Comparison of ENCODE assay signal across 26 cellular contexts in genomic region chr16:49743206-49743470, GRCh38.
DNase-seq lines count a peak whose midpoint lies in the region; ATAC-seq, FAIRE-seq and TF ChIP-seq lines count a peak whose summit lies in the region.
"Had no signal": no experiment of that assay in that cellular context is flagged by ENCODE, and none has a peak within 500 bp of the region (broad histone marks: within the 10 kb centered on the region; RNA-seq: fewer than 3 reads in every experiment).

No MANE protein-coding gene starts in this region.

- no peak overlapping the region for H4K5ac ChIP-seq in H9 (ENCODE audit: insufficient read length, low read depth, low read length)

- WGBS in H9 (ENCODE audit: extremely low coverage, insufficient read length, low lambda C conversion rate): no CpG with 5 or more reads among the region's 4 CpGs
- no CpG with 5 or more reads among the region's 4 CpGs for WGBS in neuronal stem cell (ENCODE audit: extremely low coverage in 2 of 2, insufficient read length in 2 of 2, insufficient replicate concordance in 1 of 2), 2 donors
- 50 to 72% methylated on average over 2 to 4 of the region's 4 CpGs for WGBS in esophagus squamous epithelium, 2 donors

- H3K9ac ChIP-seq in H9 (ENCODE audit: extremely low read depth, insufficient read length, low read length): no peak overlapping the region
- peak overlapping the region; percentile 9 for H3K9ac ChIP-seq in neuronal stem cell (ENCODE audit: low read depth, low read length, poor library complexity)
- H3K9ac ChIP-seq: BLaER1 treated with 17β-estradiol and CSF1 and Interleukin-3, amounts not matched to agents 10 nM and 100 nM had no signal

- H4K8ac ChIP-seq in H9 (replicated peaks; ENCODE audit: insufficient read length, low read depth, low read length): no peak overlapping the region
- no peak overlapping the region for H4K8ac ChIP-seq in neuronal stem cell (ENCODE audit: low read depth, low read length)

- no peak overlapping the region for H3K18ac ChIP-seq in H9 (ENCODE audit: insufficient read length, low read depth, low read length)
- H3K18ac ChIP-seq in neuronal stem cell (ENCODE audit: low read length): peak overlapping the region; percentile 36

- H3K4me1 Mint-ChIP-seq in H9 (peaks cover 32 to 38% of the 10 kb centered on the region in 2 experiments), nephron (peaks cover 51% of the 10 kb centered on the region)
- H3K4me1 Mint-ChIP-seq: CD14-positive monocyte; CD8-positive, alpha-beta memory T cell had no signal

- H3K4me2 ChIP-seq in H9 (ENCODE audit: insufficient read depth, insufficient read length, low read length) (no peak overlapping the region), neuronal stem cell (ENCODE audit: insufficient read depth, low read length, poor library complexity, severe bottlenecking) (no peak overlapping the region)
- H3K4me2 ChIP-seq: A549; BLaER1 treated with 17β-estradiol and CSF1 and Interleukin-3, amounts not matched to agents 10 nM and 100 nM had no signal

- TF ChIP-seq POLR2A in GM12892 (IDR thresholded peaks at IDR 0.05; ENCODE audit: low read depth, low read length) (no peak), esophagus squamous epithelium (IDR thresholded peaks at IDR 0.05) (no peak)

- H2AK5ac ChIP-seq in H9 (ENCODE audit: insufficient read length, low read length): no peak overlapping the region
- H2AK5ac ChIP-seq in neuronal stem cell (ENCODE audit: low read depth, low read length): no peak overlapping the region

- H3K27ac ChIP-seq in H9 (ENCODE audit: insufficient read length, low read depth, low read length) (no peak overlapping the region), neuronal stem cell (replicated peaks; ENCODE audit: low read length) (no peak overlapping the region), esophagus squamous epithelium (no peak overlapping the region), WERI-Rb-1 (no peak overlapping the region)
- H3K27ac ChIP-seq: A549; BLaER1 treated with 17β-estradiol and CSF1 and Interleukin-3, amounts not matched to agents 10 nM and 100 nM had no signal

- H2BK120ac ChIP-seq in H9 (ENCODE audit: low read depth, low read length, poor library complexity, severe bottlenecking) (no peak overlapping the region), neuronal stem cell (ENCODE audit: low read depth, low read length) (no peak overlapping the region)

- H3K23ac ChIP-seq in H9 (ENCODE audit: insufficient read length, low read depth, low read length) (no peak overlapping the region), neuronal stem cell (ENCODE audit: low read depth, low read length, poor library complexity) (no peak overlapping the region)

- no peak for TF ChIP-seq CTCF in H9 (conservative IDR thresholded peaks at IDR 0.05)
- no peak for TF ChIP-seq CTCF in nephron (IDR thresholded peaks at IDR 0.05; ENCODE audit: unreplicated experiment in 3 of 3)
- TF ChIP-seq CTCF in esophagus squamous epithelium (IDR thresholded peaks at IDR 0.05): no peak
- no peak for TF ChIP-seq CTCF in WERI-Rb-1 (IDR thresholded peaks at IDR 0.05; ENCODE audit: low read depth, low read length)

- H3K4me3 ChIP-seq in neuronal stem cell (ENCODE audit: low read length in 2 of 2) (no peak overlapping the region), esophagus squamous epithelium (no peak overlapping the region), WERI-Rb-1 (ENCODE audit: low read depth, low read length) (no peak overlapping the region)
- H3K4me3 ChIP-seq: A549; BLaER1 treated with 17β-estradiol and CSF1 and Interleukin-3, amounts not matched to agents 10 nM and 100 nM; GM12878 had no signal

- no peak overlapping the region for H3T11ph ChIP-seq in H9 (ENCODE audit: low read length)

- no peak overlapping the region for H2BK15ac ChIP-seq in H9 (ENCODE audit: low read depth, low read length)
- no peak overlapping the region for H2BK15ac ChIP-seq in neuronal stem cell (ENCODE audit: low read length)

- H3K4me1 ChIP-seq in H9 (ENCODE audit: insufficient read depth, low read length) (no peaks in the 10 kb centered on the region; the same call in 1 of the 2 replicates), neuronal stem cell (ENCODE audit: control insufficient read depth in 2 of 2, insufficient read depth in 1 of 2, low read depth in 1 of 2, low read length in 2 of 2) (peaks cover 29 to 31% of the 10 kb centered on the region in 2 donors), esophagus squamous epithelium (no peaks in the 10 kb centered on the region)
- H3K4me1 ChIP-seq: A549 had no signal

- no peak overlapping the region for H2BK5ac ChIP-seq in H9 (ENCODE audit: insufficient read length, low read length)
- H2BK5ac ChIP-seq in neuronal stem cell (ENCODE audit: low read length): no peak overlapping the region

- H2BK12ac ChIP-seq in H9 (ENCODE audit: insufficient read length, low read depth, low read length) (no peak overlapping the region), neuronal stem cell (ENCODE audit: low read length) (no peak overlapping the region)

- no peak overlapping the region for H3K4ac ChIP-seq in H9 (ENCODE audit: low read depth, low read length)
- H3K4ac ChIP-seq in neuronal stem cell (ENCODE audit: low read length): no peak overlapping the region

- no peak overlapping the region; a peak in 1 of 5 replicates for H3K4me3 Mint-ChIP-seq in H9
- H3K4me3 Mint-ChIP-seq in nephron: peak overlapping the region in 2 of 3 experiments; percentile 25 to 51
- H3K4me3 Mint-ChIP-seq: CD14-positive monocyte; CD4-positive, alpha-beta T cell; CD8-positive, alpha-beta memory T cell had no signal

- H3K36me3 Mint-ChIP-seq in H9 (ENCODE audit: insufficient read depth in 1 of 3, low read depth in 3 of 3): no peaks in the 10 kb centered on the region
- no peaks in the 10 kb centered on the region for H3K36me3 Mint-ChIP-seq in nephron (ENCODE audit: low read depth)
- H3K36me3 Mint-ChIP-seq: CD14-positive monocyte; CD8-positive, alpha-beta memory T cell had no signal

- H3K79me1 ChIP-seq in H9 (ENCODE audit: insufficient read depth, low read depth, low read length, poor library complexity, severe bottlenecking): no peaks in the 10 kb centered on the region
- peaks cover 10% of the 10 kb centered on the region for H3K79me1 ChIP-seq in neuronal stem cell (ENCODE audit: low read depth, low read length)

- no peaks in the 10 kb centered on the region for H3K9me3 ChIP-seq in H9 (ENCODE audit: control insufficient read depth, low read depth, low read length)
- no peaks in the 10 kb centered on the region for H3K9me3 ChIP-seq in neuronal stem cell (replicated peaks in 1 of 2; ENCODE audit: control insufficient read depth in 2 of 2, insufficient read depth in 1 of 2, low read depth in 1 of 2, low read length in 2 of 2)
- no peaks in the 10 kb centered on the region for H3K9me3 ChIP-seq in esophagus squamous epithelium
- H3K9me3 ChIP-seq in WERI-Rb-1 (ENCODE audit: severe bottlenecking): no peaks in the 10 kb centered on the region
- H3K9me3 ChIP-seq: A549; BE2C; BLaER1 treated with 17β-estradiol and CSF1 and Interleukin-3, amounts not matched to agents 10 nM and 100 nM had no signal

- H2BK20ac ChIP-seq in H9 (ENCODE audit: low read depth, low read length, poor library complexity, severe bottlenecking): no peak overlapping the region

- intact Hi-C loops in esophagus squamous epithelium (cut with DNase I): no loop called here

- H3K27me3 ChIP-seq in H9 (ENCODE audit: insufficient read depth, low read length): no peaks in the 10 kb centered on the region
- no peaks in the 10 kb centered on the region for H3K27me3 ChIP-seq in neuronal stem cell (ENCODE audit: control insufficient read depth in 3 of 3, insufficient read depth in 3 of 3, low read depth in 1 of 3, low read length in 3 of 3)
- H3K27me3 ChIP-seq in esophagus squamous epithelium: peaks cover 0 to 5% (median 0%) of the 10 kb centered on the region in 4 donors
- no peaks in the 10 kb centered on the region for H3K27me3 ChIP-seq in WERI-Rb-1 (ENCODE audit: insufficient read depth, low read depth, severe bottlenecking)
- H3K27me3 ChIP-seq: BE2C; BLaER1 treated with 17β-estradiol and CSF1 and Interleukin-3, amounts not matched to agents 10 nM and 100 nM had no signal

- no peaks in the 10 kb centered on the region for H3K23me2 ChIP-seq in H9 (ENCODE audit: insufficient read length, low read depth, low read length, poor library complexity, severe bottlenecking)

- H2AFZ ChIP-seq in H9 (ENCODE audit: low read length) (no peak overlapping the region), neuronal stem cell (ENCODE audit: low read length) (no peak overlapping the region)

- ATAC-seq in GM21619 (IDR thresholded peaks at IDR 0.05; ENCODE audit: unreplicated experiment): no peak
- ATAC-seq: A549, GM12878, HCT116 had no signal

- no peak overlapping the region for H3K56ac ChIP-seq in H9 (ENCODE audit: insufficient read length, low read depth, low read length)

- H3K14ac ChIP-seq in H9 (ENCODE audit: insufficient read depth, low read length): no peak overlapping the region
- no peak overlapping the region for H3K14ac ChIP-seq in neuronal stem cell (ENCODE audit: low read length)

- H3K27ac Mint-ChIP-seq in H9 (peak overlapping the region in 2 of 3 experiments; percentile 85 to 89; a peak in 4 of 7 replicates), nephron (peak overlapping the region; percentile 70 to 91 (median 90))
- H3K27ac Mint-ChIP-seq: CD4-positive, alpha-beta T cell; CD8-positive, alpha-beta memory T cell had no signal

- no peaks in the 10 kb centered on the region for H4K20me1 ChIP-seq in H9 (ENCODE audit: control insufficient read depth, insufficient read depth, insufficient read length)

- no peaks in the 10 kb centered on the region for H3K9me3 Mint-ChIP-seq in H9
- H3K9me3 Mint-ChIP-seq in nephron: no peaks in the 10 kb centered on the region
- H3K9me3 Mint-ChIP-seq: CD14-positive monocyte; CD4-positive, alpha-beta T cell; CD8-positive, alpha-beta memory T cell had no signal

- no peak overlapping the region for H4K91ac ChIP-seq in H9 (ENCODE audit: insufficient read length, low read depth, low read length)
- H4K91ac ChIP-seq in neuronal stem cell (ENCODE audit: low read depth, low read length, poor library complexity): no peak overlapping the region

- H3K79me2 ChIP-seq in H9 (ENCODE audit: insufficient read depth, low read length): no peaks in the 10 kb centered on the region; the same call in 1 of the 2 replicates

- H3K27me3 Mint-ChIP-seq in H9 (ENCODE audit: low read depth) (no peaks in the 10 kb centered on the region), nephron (ENCODE audit: low read depth) (peaks cover 4% of the 10 kb centered on the region)

- no peak for FAIRE-seq in GM12892 (lab: Jason Lieb, UNC)
- FAIRE-seq: A549, D721Med, GM12878, GM19239 had no signal

- H3K36me3 ChIP-seq in neuronal stem cell (replicated peaks in 1 of 2; ENCODE audit: control insufficient read depth in 2 of 2, insufficient read depth in 2 of 2, low read length in 2 of 2) (no peaks in the 10 kb centered on the region), esophagus squamous epithelium (no peaks in the 10 kb centered on the region), WERI-Rb-1 (no peaks in the 10 kb centered on the region)
- H3K36me3 ChIP-seq: BE2C; BLaER1 treated with 17β-estradiol and CSF1 and Interleukin-3, amounts not matched to agents 10 nM and 100 nM had no signal

- DNase-seq in H9 (no peak), neuronal stem cell (ENCODE audit: low spot score) (no peak), GM12892 (ENCODE audit: insufficient read length) (no peak), esophagus squamous epithelium (lab: John Stamatoyannopoulos, UW) (no peak), WERI-Rb-1 (no peak)
- DNase-seq: 8988T; ACHN; AML-193; BE2C; CD4-positive, alpha-beta T cell; CD8-positive, alpha-beta memory T cell; DMS 273 treated with DMSO at 0.1 percent for 48 hours; DMS79; EL; GDM1; GOT3; H7 had no signal

Comparison
In these comparisons a context has a peak if more than half of its experiments do, and no peak if none do; other contexts are left out.
1. H3K4me3 Mint-ChIP-seq: peak in nephron (2 of 3); none in H9 (0 of 2).